ENCODE assay signal across 8 cellular contexts in the genomic region with DNA sequence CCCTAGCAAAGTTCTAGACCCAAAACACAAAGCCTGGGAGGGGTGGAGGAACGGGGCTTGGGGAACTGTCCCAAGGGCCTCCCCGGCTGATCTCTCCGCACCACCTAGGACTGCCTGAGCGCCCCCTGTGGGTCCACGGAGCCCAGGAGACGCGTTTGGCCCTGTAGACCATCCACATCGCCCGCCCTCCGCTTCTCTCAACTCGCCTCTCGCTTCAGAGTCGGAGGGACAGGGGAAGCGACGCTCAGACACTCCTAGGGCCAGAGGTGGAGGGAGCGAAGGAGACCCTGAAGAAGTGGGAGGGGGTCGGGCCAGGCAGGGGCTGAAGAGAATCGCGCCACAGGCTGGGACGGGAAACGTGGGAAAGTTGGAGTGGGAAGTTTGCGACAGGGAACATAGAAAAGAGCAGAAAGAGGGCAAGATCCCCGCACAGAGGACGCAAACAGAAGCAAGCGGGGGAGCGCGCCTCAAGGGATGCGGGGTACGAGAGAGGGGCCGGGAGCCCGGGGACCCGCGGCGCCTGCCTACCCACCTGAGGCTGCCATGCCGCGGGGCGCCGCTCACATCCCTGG. TPM values are rescaled to one million over a fixed set of nuclear protein-coding genes. Genes with fewer than 3 reads are reported as not detected.
DNase-seq lines count a peak whose midpoint lies in the region; ATAC-seq and TF ChIP-seq lines count a peak whose summit lies in the region.

No MANE protein-coding gene starts in this region.

- whole genome bisulfite sequencing in ovary, 3 donors: 5 to 10% (median 6%) methylated on average over 34 to 38 of the region's 38 CpGs
- 5 to 11% methylated on average over 29 to 37 of the region's 38 CpGs for whole genome bisulfite sequencing in tibial nerve, 2 donors

- H3K9me3 ChIP-seq in ovary (no peaks in the 10 kb centered on the region), tibial nerve (no peaks in the 10 kb centered on the region)

- TF ChIP-seq EP300 in ovary (IDR thresholded peaks at IDR 0.05): no peak
- no peak for TF ChIP-seq EP300 in tibial nerve (IDR thresholded peaks at IDR 0.05)

- H3K4me1 ChIP-seq in ovary (ENCODE audit: insufficient read depth) (peaks cover 3% of the 10 kb centered on the region), tibial nerve (peaks cover 0 to 14% (median 0%) of the 10 kb centered on the region in 4 donors)

- peak; percentile 12 for DNase-seq in NCI-H510A (lab: John Stamatoyannopoulos, UW)
- peak; percentile 51 for DNase-seq in activated T-cell treated with anti-CD3 and anti-CD28 coated beads for 48 hours (ENCODE audit: low read depth)
- peak; percentile 79 for DNase-seq in germinal center (ENCODE audit: low spot score)
- peak; percentile 55 to 77 (median 63) for DNase-seq in ovary
- peak in 1 of 2 donors; percentile 45 for DNase-seq in tibial nerve (ENCODE audit: low spot score in 2 of 2)
- no peak for DNase-seq in NCI-H446 (lab: John Stamatoyannopoulos, UW)

- H3K27ac ChIP-seq in ovary: peak overlapping the region; percentile 16 to 66
- H3K27ac ChIP-seq in tibial nerve: peak overlapping the region in 3 of 4 donors; percentile 66 to 80 (median 68)

- intact Hi-C loops in ovary (cut with DNase I): loop anchor here in 2 of 4 donors (5.0 to 10.0 kb wide), 2 partner anchors 75 to 78 kb away; no protein-coding TSS in a partner anchor

- peak; percentile 49 for ATAC-seq in HG02571 (IDR thresholded peaks at IDR 0.05; ENCODE audit: unreplicated experiment)

- H3K27me3 ChIP-seq in ovary: no peaks in the 10 kb centered on the region
- H3K27me3 ChIP-seq in tibial nerve: peaks cover 0 to 18% of the 10 kb centered on the region in 2 donors

- no peaks in the 10 kb centered on the region for H3K36me3 ChIP-seq in ovary
- no peaks in the 10 kb centered on the region for H3K36me3 ChIP-seq in tibial nerve

- TF ChIP-seq POLR2A in GM10847 (IDR thresholded peaks at IDR 0.05; ENCODE audit: extremely low read depth, insufficient read length) (peak; percentile 17), ovary (IDR thresholded peaks at IDR 0.05) (no peak), tibial nerve (IDR thresholded peaks at IDR 0.05) (no peak)

- peak overlapping the region; percentile 37 for H3K4me3 ChIP-seq in ovary
- peak overlapping the region; percentile 22 to 57 (median 44) for H3K4me3 ChIP-seq in tibial nerve

- TF ChIP-seq CTCF in ovary (IDR thresholded peaks at IDR 0.05): peak in 2 of 3 donors; percentile 27 to 40
- TF ChIP-seq CTCF in tibial nerve (IDR thresholded peaks at IDR 0.05): peak in 4 of 5 experiments; percentile 16 to 37 (median 24)

RNA-seq across cellular contexts. Expression of gene PIK3AP1, which starts 0.4 kb away (rescaled TPM):
- total RNA-seq in ovary (10 to 100 TPM in 2 of 7 donors, 1 to 10 TPM in 5; 4.6 to 14.2 (median 7.8) TPM), tibial nerve (10 to 100 TPM in 3 of 4 donors, 1 to 10 TPM in 1; 7.1 to 21.3 (median 14.2) TPM)
- 1 to 10 TPM; 2.5 to 9.9 TPM for polyA plus RNA-seq in ovary

Comparison
In these comparisons a context has a peak if more than half of its experiments do, and no peak if none do; other contexts are left out.
1. DNase-seq: peak in NCI-H510A (single experiment), activated T-cell treated with anti-CD3 and anti-CD28 coated beads for 48 hours (single experiment), germinal center (single experiment) and ovary (5 of 5); none in NCI-H446 (0 of 2).